In genomic region chr1:16430598-16430997, GRCh38 we compare ENCODE assay signal across 15 cellular contexts. TPM values are rescaled to one million over a fixed set of nuclear protein-coding genes. Genes with fewer than 3 reads are reported as not detected.
DNase-seq lines count a peak whose midpoint lies in the region; ATAC-seq, FAIRE-seq and TF ChIP-seq lines count a peak whose summit lies in the region.
"Had no signal": no experiment of that assay in that cellular context is flagged by ENCODE, and none has a peak within 500 bp of the region (broad histone marks: within the 10 kb centered on the region; RNA-seq: fewer than 3 reads in every experiment).

No MANE protein-coding gene starts in this region.

- H3F3A ChIP-seq in GM23338 (replicated peaks; ENCODE audit: low read depth) = no peaks in the 10 kb centered on the region

- no peak overlapping the region for H3K4me2 ChIP-seq in GM23338

- peak; percentile 18 for FAIRE-seq in bronchial epithelial cell (lab: Jason Lieb, UNC)

- H3K27ac ChIP-seq in GM23338 (ENCODE audit: low read depth) = no peak overlapping the region

- H3K4me3 ChIP-seq in GM23338 (no peak overlapping the region), bronchial epithelial cell (ENCODE audit: low read depth, low read length) (no peak overlapping the region)

- no peak overlapping the region; the same call in 1 of the 2 replicates for H2AFZ ChIP-seq in GM23338

- H3K79me2 ChIP-seq in GM23338 (replicated peaks; ENCODE audit: insufficient read depth) = no peaks in the 10 kb centered on the region

- no peak overlapping the region for H3K4me3 Mint-ChIP-seq in GM23338
- H3K4me3 Mint-ChIP-seq: naive B cell had no signal

- peaks cover 4% of the 10 kb centered on the region for H3K4me1 Mint-ChIP-seq in GM23338

- peak; percentile 90 for ATAC-seq in GM23338
- ATAC-seq in GM21528 (IDR thresholded peaks at IDR 0.05; ENCODE audit: low FRiP score, unreplicated experiment) = no peak
- no peak for ATAC-seq in left ventricle myocardium superior
- ATAC-seq: sciatic nerve; stimulated activated naive CD8-positive, alpha-beta T cell treated with anti-CD3 and anti-CD28 coated beads, Interleukin-15, Interleukin-2, amounts not matched to agents 100 U/mL and 50 U/mL, for 24 hours had no signal

- H3K9me3 Mint-ChIP-seq in GM23338 = no peaks in the 10 kb centered on the region
- H3K9me3 Mint-ChIP-seq: naive B cell had no signal

- TF ChIP-seq CTCF in GM23338 (conservative IDR thresholded peaks at IDR 0.05; ENCODE audit: low read depth in 2 of 2) (no peak), bronchial epithelial cell (IDR thresholded peaks at IDR 0.05; ENCODE audit: insufficient read depth, low read length, severe bottlenecking) (no peak)

- no peak overlapping the region for H3K27ac Mint-ChIP-seq in GM23338

- no peaks in the 10 kb centered on the region for H3K9me2 ChIP-seq in GM23338 (ENCODE audit: insufficient read depth)

- no peaks in the 10 kb centered on the region for H4K20me1 ChIP-seq in GM23338 (replicated peaks; ENCODE audit: insufficient read depth)

- H3K27me3 Mint-ChIP-seq in GM23338 (ENCODE audit: insufficient read depth, low read depth, poor library complexity) = peaks cover 9% of the 10 kb centered on the region

- H3K27me3 ChIP-seq in GM23338 (ENCODE audit: insufficient read depth) (no peaks in the 10 kb centered on the region), bronchial epithelial cell (ENCODE audit: control insufficient read depth, insufficient read depth, low read length) (no peaks in the 10 kb centered on the region)

- H3K36me3 ChIP-seq in GM23338 (ENCODE audit: insufficient read depth) = no peaks in the 10 kb centered on the region
- H3K36me3 ChIP-seq in bronchial epithelial cell (ENCODE audit: control insufficient read depth, insufficient read depth, low read length) = no peaks in the 10 kb centered on the region

- no peaks in the 10 kb centered on the region for H3K4me1 ChIP-seq in GM23338 (ENCODE audit: insufficient read depth)

- intact Hi-C loops in left ventricle myocardium superior (cut with micrococcal nuclease) = no loop called here

- no peaks in the 10 kb centered on the region for H3K36me3 Mint-ChIP-seq in GM23338 (ENCODE audit: low read depth)
- H3K36me3 Mint-ChIP-seq: naive B cell had no signal

- in situ Hi-C loops in ACHN (cut with HindIII; ENCODE audit: low pct_ligation_motif_present, low pct_unique_long_range_greater_than_20kb, low sequenced_read_pairs) = no loop called here

- DNase-seq in ACHN (peak; percentile 56), GM23338 (ENCODE audit: low spot score) (peak; percentile 64), NCI-H510A (lab: John Stamatoyannopoulos, UW) (peak; percentile 15), bronchial epithelial cell (ENCODE audit: low read depth) (no peak), NCI-H2227 treated with DMSO at 0.1 percent for 48 hours (lab: John Stamatoyannopoulos, UW) (no peak), AML-193 (lab: John Stamatoyannopoulos, UW) (no peak), left ventricle myocardium superior (no peak)
- DNase-seq: activated CD4-positive, alpha-beta T cell treated with anti-CD3 and anti-CD28 coated beads, Interleukin-2, amount 50 U/mL, for 48 hours; effector CD4-positive, alpha-beta T cell; naive B cell; stimulated activated naive CD8-positive, alpha-beta T cell treated with anti-CD3 and anti-CD28 coated beads, Interleukin-15, Interleukin-2, amounts not matched to agents 100 U/mL and 50 U/mL, for 24 hours had no signal

TF ChIP-seq in GM23338, 12 proteins besides CTCF, POLR2A, EP300 and RAD21:
- TF ChIP-seq EZH2 (IDR thresholded peaks at IDR 0.05; ENCODE audit: low read depth, unreplicated experiment) (no peak), NANOG (IDR thresholded peaks at IDR 0.05; ENCODE audit: borderline replicate concordance) (no peak), STAT1 (IDR thresholded peaks at IDR 0.05; ENCODE audit: unreplicated experiment) (no peak)

RNA-seq across cellular contexts. Expression of gene SPATA21, which starts 6.6 kb away (rescaled TPM):
- total RNA-seq in GM23338 (2014; rRNA removed; shearing (Covaris generic)) = 2.6 TPM in 1 of 2 replicates, not detected in the other
- not detected in 2 replicates for polyA plus RNA-seq in GM23338 (2016; fragmentation: Nextera tagmentation; extraction: Ambion mirVana)
- total RNA-seq in bronchial epithelial cell (not detected in 2 replicates), left ventricle myocardium superior (not detected)
- total RNA-seq: T-helper 2 cell treated with Interferon-gamma antibody and Interleukin-4, amounts not matched to agents 100 ng/mL and 5 ng/mL, for 36 hours had no signal
- polyA plus RNA-seq: BJ had no signal

RNA-seq across cellular contexts. Expression of gene NECAP2, which starts 9.9 kb away (rescaled TPM):
- total RNA-seq in GM23338 (2014; rRNA removed; shearing (Covaris generic)) = 28.9 and 32.9 TPM in 2 replicates
- polyA plus RNA-seq in GM23338 (2016; fragmentation: Nextera tagmentation; extraction: Ambion mirVana) = 16.9 and 20.2 TPM in 2 replicates
- total RNA-seq in bronchial epithelial cell = 84.1 and 87.7 TPM in 2 replicates
- total RNA-seq in left ventricle myocardium superior = 13.7 TPM

Comparison
In these comparisons a context has a peak if more than half of its experiments do, and no peak if none do; other contexts are left out.
1. DNase-seq: peak in ACHN (single experiment), GM23338 (single experiment) and NCI-H510A (single experiment); none in bronchial epithelial cell (single experiment), NCI-H2227 treated with DMSO at 0.1 percent for 48 hours (single experiment), AML-193 (0 of 2) and left ventricle myocardium superior (single experiment).